In genomic region chr14:105439710-105440553, GRCh38 we compare ENCODE assay signal across 15 cellular contexts. TPM values are rescaled to one million over a fixed set of nuclear protein-coding genes. Genes with fewer than 3 reads are reported as not detected.
DNase-seq lines count a peak whose midpoint lies in the region; ATAC-seq, FAIRE-seq and TF ChIP-seq lines count a peak whose summit lies in the region.
"Had no signal": no experiment of that assay in that cellular context is flagged by ENCODE, and none has a peak within 500 bp of the region (broad histone marks: within the 10 kb centered on the region; RNA-seq: fewer than 3 reads in every experiment).

No MANE protein-coding gene starts in this region.

- no peak for ATAC-seq in HG03045 (IDR thresholded peaks at IDR 0.05; ENCODE audit: unreplicated experiment)
- ATAC-seq: body of pancreas had no signal

- peaks cover 62% of the 10 kb centered on the region for H3K79me2 ChIP-seq in GM23248 (ENCODE audit: insufficient read depth)

- intact Hi-C loops in kidney (cut with DNase I) (no loop called here), posterior vena cava (cut with DNase I) (loop anchor here in 1 of 2 donors (10.0 kb wide), 1 partner anchor 85 kb away; the partner anchor contains the start of gene TMEM121)

- no peak overlapping the region for H3K27ac Mint-ChIP-seq in nephron progenitor cell
- H3K27ac Mint-ChIP-seq: activated T-helper 2 cell treated with anti-CD3 and anti-CD28 coated beads, Interferon-gamma antibody, Interleukin-2, Interleukin-4, amounts not matched to agents 10 μg/mL and 5 μg/mL and 100 μg/mL, durations not matched to agents 14 hours and 24 hours and 36 hours had no signal

- H3K9ac ChIP-seq in GM23248 (no peak overlapping the region), kidney (ENCODE audit: low read length in 2 of 2) (no peak overlapping the region)

- H3K4me3 Mint-ChIP-seq in nephron progenitor cell: no peak overlapping the region

- DNase-seq in AG10803 (ENCODE audit: low read depth) (peak; percentile 26), GM23248 (peak; percentile 60), SHP77 treated with DMSO at 0.1 percent for 48 hours (lab: John Stamatoyannopoulos, UW) (peak; percentile 9), kidney (peak; percentile 57), posterior vena cava (ENCODE audit: low spot score) (no peak), nephron progenitor cell (no peak)
- no peak for DNase-seq in activated CD4-positive, alpha-beta T cell treated with anti-CD3 and anti-CD28 coated beads, Interleukin-2, amount 50 U/mL, for 4 hours
- DNase-seq: body of pancreas, IMR-90, mesendoderm, NCI-H187 had no signal

- H3K4me3 ChIP-seq in AG10803 (ENCODE audit: low read length): no peak overlapping the region
- H3K4me3 ChIP-seq in GM23248: no peak overlapping the region
- H3K4me3 ChIP-seq in kidney (ENCODE audit: low read length in 2 of 2): no peak overlapping the region
- H3K4me3 ChIP-seq: body of pancreas, prostate gland had no signal

- H3K4me1 Mint-ChIP-seq in nephron progenitor cell: peaks cover 5% of the 10 kb centered on the region

- no peak overlapping the region for H3K4me2 ChIP-seq in GM23248 (ENCODE audit: unreplicated experiment)

- WGBS in GM23248 (ENCODE audit: low coverage in 1 of 2, low lambda C conversion rate in 2 of 2, missing lambda C conversion rate in 2 of 2), 2 experiments: 80% methylated on average over 33 of the region's 33 CpGs

- peaks cover 42% of the 10 kb centered on the region for H3K36me3 Mint-ChIP-seq in nephron progenitor cell (ENCODE audit: low read depth)

- H3K9me3 ChIP-seq in GM23248 (ENCODE audit: low read depth): no peaks in the 10 kb centered on the region
- H3K9me3 ChIP-seq in kidney (ENCODE audit: control insufficient read depth in 1 of 2, low read length in 2 of 2): no peaks in the 10 kb centered on the region
- H3K9me3 ChIP-seq: body of pancreas, prostate gland had no signal

- H3K9me2 ChIP-seq in GM23248 (ENCODE audit: insufficient read depth): no peaks in the 10 kb centered on the region

- no peaks in the 10 kb centered on the region for H3K27me3 Mint-ChIP-seq in nephron progenitor cell (ENCODE audit: low read depth, poor library complexity)

- H3F3A ChIP-seq in GM23248 (ENCODE audit: insufficient read depth): no peaks in the 10 kb centered on the region

- H3K36me3 ChIP-seq in GM23248 (ENCODE audit: low read depth) (no peaks in the 10 kb centered on the region), kidney (ENCODE audit: control insufficient read depth in 1 of 2, insufficient read depth in 2 of 2, low read length in 2 of 2) (peaks cover 2% of the 10 kb centered on the region in 2 donors)
- H3K36me3 ChIP-seq: prostate gland had no signal

- H4K20me1 ChIP-seq in GM23248 (ENCODE audit: insufficient read depth): peaks cover 8% of the 10 kb centered on the region

- H3K27me3 ChIP-seq in GM23248 (replicated peaks; ENCODE audit: insufficient read depth): no peaks in the 10 kb centered on the region
- H3K27me3 ChIP-seq: body of pancreas had no signal

- no peak for FAIRE-seq in kidney (lab: Jason Lieb, UNC)

- H3K4me1 ChIP-seq in GM23248 (ENCODE audit: insufficient read depth) (no peaks in the 10 kb centered on the region), kidney (ENCODE audit: control insufficient read depth in 1 of 2, insufficient read depth in 1 of 2, low read depth in 1 of 2, low read length in 2 of 2) (no peaks in the 10 kb centered on the region)
- H3K4me1 ChIP-seq: body of pancreas, prostate gland had no signal

- H3K27ac ChIP-seq in GM23248: no peak overlapping the region
- no peak overlapping the region for H3K27ac ChIP-seq in kidney (ENCODE audit: low read depth in 2 of 2, low read length in 2 of 2)
- H3K27ac ChIP-seq: body of pancreas, prostate gland had no signal

- no peak; the same call in 1 of the 2 replicates for TF ChIP-seq CTCF in AG10803 (conservative IDR thresholded peaks at IDR 0.05; ENCODE audit: low read length)
- TF ChIP-seq CTCF in kidney (IDR thresholded peaks at IDR 0.05; ENCODE audit: borderline replicate concordance, extremely low read depth, insufficient read depth): no peak
- TF ChIP-seq CTCF in nephron progenitor cell (IDR thresholded peaks at IDR 0.05): no peak

- in situ Hi-C loops in GM23248 (cut with MboI): no loop called here

- H2AFZ ChIP-seq in GM23248: no peak overlapping the region

- H3K9me3 Mint-ChIP-seq in nephron progenitor cell: peaks cover 15% of the 10 kb centered on the region
- H3K9me3 Mint-ChIP-seq: activated T-helper 2 cell treated with anti-CD3 and anti-CD28 coated beads, Interferon-gamma antibody, Interleukin-2, Interleukin-4, amounts not matched to agents 10 μg/mL and 5 μg/mL and 100 μg/mL, durations not matched to agents 14 hours and 24 hours and 36 hours had no signal

RNA-seq across cellular contexts. Expression of gene MTA1, which starts 20.3 kb away (rescaled TPM):
- total RNA-seq in GM23248 (2014; rRNA removed; shearing (Covaris generic)): 37.0 and 50.3 TPM in 2 replicates
- polyA plus RNA-seq in GM23248 (2016; fragmentation: Nextera tagmentation; extraction: Ambion mirVana) (8.1 and 9.6 TPM in 2 replicates), kidney (ENCODE audit: insufficient read depth, low read depth, low replicate concordance) (30.4 TPM)
- total RNA-seq in kidney (112 TPM), posterior vena cava (10 to 100 TPM; 60.7 to 62.0 TPM)

RNA-seq across cellular contexts. Expression of gene CRIP2, which starts 34.7 kb away (rescaled TPM):
- 149 and 188 TPM in 2 replicates for total RNA-seq in GM23248 (2014; rRNA removed; shearing (Covaris generic))
- polyA plus RNA-seq in GM23248 (2016; fragmentation: Nextera tagmentation; extraction: Ambion mirVana) (317 and 319 TPM in 2 replicates), kidney (ENCODE audit: insufficient read depth, low read depth, low replicate concordance) (338 TPM)
- total RNA-seq in kidney (357 TPM), posterior vena cava (100 to 1,000 TPM; 187 to 199 TPM)

RNA-seq across cellular contexts. Expression of gene TEX22, which starts 41.6 kb away (rescaled TPM):
- total RNA-seq in GM23248 (2014; rRNA removed; shearing (Covaris generic)): 0.13 and 0.43 TPM in 2 replicates
- polyA plus RNA-seq in GM23248 (2016; fragmentation: Nextera tagmentation; extraction: Ambion mirVana) (0.27 and 0.46 TPM in 2 replicates), kidney (ENCODE audit: insufficient read depth, low read depth, low replicate concordance) (1.5 TPM)
- total RNA-seq in kidney (3.3 TPM), posterior vena cava (under 1 TPM; 0.23 to 0.71 TPM)

RNA-seq across cellular contexts. Expression of gene CRIP1, which starts 46.8 kb away (rescaled TPM):
- total RNA-seq in GM23248 (2014; rRNA removed; shearing (Covaris generic)): 1.8 and 12.3 TPM in 2 replicates
- polyA plus RNA-seq in GM23248 (2016; fragmentation: Nextera tagmentation; extraction: Ambion mirVana) (32.7 and 37.7 TPM in 2 replicates), kidney (ENCODE audit: insufficient read depth, low read depth, low replicate concordance) (272 TPM)
- total RNA-seq in kidney (381 TPM), posterior vena cava (100 to 1,000 TPM; 122 to 285 TPM)
- total RNA-seq: H4, IMR-90 had no signal

RNA-seq across cellular contexts. Expression of gene TEDC1, which starts 51.1 kb away (rescaled TPM):
- 8.7 and 9.8 TPM in 2 replicates for total RNA-seq in GM23248 (2014; rRNA removed; shearing (Covaris generic))
- polyA plus RNA-seq in GM23248 (2016; fragmentation: Nextera tagmentation; extraction: Ambion mirVana) (4.0 and 6.4 TPM in 2 replicates), kidney (ENCODE audit: insufficient read depth, low read depth, low replicate concordance) (6.9 TPM)
- total RNA-seq in kidney (13.2 TPM), posterior vena cava (10 to 100 TPM in 1 of 2 donors, 1 to 10 TPM in 1; 7.9 to 15.4 TPM)

Comparison
In these comparisons a context has a peak if more than half of its experiments do, and no peak if none do; other contexts are left out.
1. DNase-seq: peak in AG10803 (single experiment), GM23248 (single experiment), SHP77 treated with DMSO at 0.1 percent for 48 hours (single experiment) and kidney (single experiment); none in posterior vena cava (single experiment), activated CD4-positive, alpha-beta T cell treated with anti-CD3 and anti-CD28 coated beads, Interleukin-2, amount 50 U/mL, for 4 hours (0 of 2) and nephron progenitor cell (single experiment).